In genomic region chr1:1985375-1986050, GRCh38 we compare ENCODE assay signal across 24 cellular contexts. TPM values are rescaled to one million over a fixed set of nuclear protein-coding genes. Genes with fewer than 3 reads are reported as not detected.
DNase-seq lines count a peak whose midpoint lies in the region; ATAC-seq and TF ChIP-seq lines count a peak whose summit lies in the region.
"Had no signal": no experiment of that assay in that cellular context is flagged by ENCODE, and none has a peak within 500 bp of the region (broad histone marks: within the 10 kb centered on the region; RNA-seq: fewer than 3 reads in every experiment).

No MANE protein-coding gene starts in this region.

- H3K36me3 ChIP-seq in Panc1 (ENCODE audit: control insufficient read depth, insufficient read depth, low read length) (no peaks in the 10 kb centered on the region), endodermal cell (ENCODE audit: control insufficient read depth, insufficient read depth, low read length) (no peaks in the 10 kb centered on the region), osteoblast (ENCODE audit: insufficient read depth, low read length) (no peaks in the 10 kb centered on the region)
- H3K36me3 ChIP-seq: SJCRH30 had no signal

- H3K4me2 ChIP-seq in osteoblast (ENCODE audit: insufficient read depth, low read length): no peak overlapping the region

- H2AFZ ChIP-seq in osteoblast (ENCODE audit: low read length): no peak overlapping the region
- H2AFZ ChIP-seq: GM23248 had no signal

- H3K4me1 Mint-ChIP-seq in endodermal cell: no peaks in the 10 kb centered on the region
- H3K4me1 Mint-ChIP-seq: CD8-positive, alpha-beta memory T cell had no signal

- no TSS peak for BruUV-seq in Panc1 (replicated peaks; lab: Mats Ljungman, UMichigan)

- H3K9me3 ChIP-seq in Panc1 (ENCODE audit: control insufficient read depth, insufficient read depth, low read depth, low read length) (no peaks in the 10 kb centered on the region), endodermal cell (ENCODE audit: control insufficient read depth, low read length) (no peaks in the 10 kb centered on the region), osteoblast (ENCODE audit: low read depth, low read length) (no peaks in the 10 kb centered on the region)
- H3K9me3 ChIP-seq: SJCRH30 had no signal

- no peaks in the 10 kb centered on the region for H3K27me3 ChIP-seq in Panc1 (ENCODE audit: control insufficient read depth, insufficient read depth, low read length)
- H3K27me3 ChIP-seq in endodermal cell (ENCODE audit: control insufficient read depth, insufficient read depth, low read length, poor library complexity, severe bottlenecking): no peaks in the 10 kb centered on the region
- H3K27me3 ChIP-seq in osteoblast (ENCODE audit: insufficient read depth, low read length): peaks cover under 1% of the 10 kb centered on the region

- H3K9me3 Mint-ChIP-seq in endodermal cell: peaks cover 1% of the 10 kb centered on the region
- H3K9me3 Mint-ChIP-seq: CD8-positive, alpha-beta memory T cell had no signal

- in situ Hi-C loops in Panc1 (cut with HindIII; ENCODE audit: low pct_unique_long_range_greater_than_20kb, low sequenced_read_pairs): no loop called here

- intact Hi-C loops in Right ventricle myocardium inferior (cut with DNase I) (no loop called here), Right ventricle myocardium superior (cut with DNase I) (no loop called here), Panc1 (cut with micrococcal nuclease; ENCODE audit: unreplicated experiment) (no loop called here)

- no peak for TF ChIP-seq CTCF in Panc1 (IDR thresholded peaks at IDR 0.05)
- no peak for TF ChIP-seq CTCF in endodermal cell (conservative IDR thresholded peaks at IDR 0.05)
- TF ChIP-seq CTCF in osteoblast (IDR thresholded peaks at IDR 0.05; ENCODE audit: extremely low read depth, low read depth, low read length): no peak

- H3K4me3 ChIP-seq in Panc1 (ENCODE audit: low read depth in 2 of 2, low read length in 2 of 2) (no peak overlapping the region), endodermal cell (ENCODE audit: low read length) (no peak overlapping the region), osteoblast (ENCODE audit: insufficient read depth, low read length) (no peak overlapping the region)
- H3K4me3 ChIP-seq: GM23248, SJCRH30 had no signal

- POLR2A ChIA-PET in Panc1 (lab: Charles Lee): no interaction called here

- CTCF ChIA-PET in Panc1 (lab: Charles Lee): no interaction called here

- H3K79me2 ChIP-seq in osteoblast (ENCODE audit: insufficient read depth, low read length): no peaks in the 10 kb centered on the region

- H3K27me3 Mint-ChIP-seq in endodermal cell (ENCODE audit: insufficient read depth): no peaks in the 10 kb centered on the region

- 89 to 93% methylated on average over 26 to 32 of the region's 32 CpGs for WGBS in endodermal cell (ENCODE audit: insufficient coverage in 1 of 2, insufficient read length in 1 of 2), 2 experiments

- peak overlapping the region; percentile 3 for H3K27ac Mint-ChIP-seq in endodermal cell
- H3K27ac Mint-ChIP-seq: CD8-positive, alpha-beta memory T cell had no signal

- no peaks in the 10 kb centered on the region for H3K36me3 Mint-ChIP-seq in endodermal cell (ENCODE audit: low read depth)
- H3K36me3 Mint-ChIP-seq: CD8-positive, alpha-beta memory T cell had no signal

- ATAC-seq in Right ventricle myocardium inferior: no peak
- no peak for ATAC-seq in Right ventricle myocardium superior (ENCODE audit: poor library complexity)
- peak; percentile 49 for ATAC-seq in Panc1
- ATAC-seq: HCT116 had no signal

- H3K27ac ChIP-seq in Panc1 (ENCODE audit: low read length) (no peak overlapping the region), endodermal cell (ENCODE audit: low read depth, low read length) (no peak overlapping the region), osteoblast (ENCODE audit: low read depth, low read length) (no peak overlapping the region)
- H3K27ac ChIP-seq: GM23248, RWPE1, SJCRH30 had no signal

- H3K4me1 ChIP-seq in Panc1 (ENCODE audit: control insufficient read depth, insufficient read depth, low read length) (no peaks in the 10 kb centered on the region; the same call in 1 of the 2 replicates), endodermal cell (ENCODE audit: control insufficient read depth, insufficient read depth, low read length) (no peaks in the 10 kb centered on the region), osteoblast (ENCODE audit: insufficient read depth, low read length) (no peaks in the 10 kb centered on the region)
- H3K4me1 ChIP-seq: SJCRH30 had no signal

- DNase-seq in Right ventricle myocardium inferior (ENCODE audit: missing footprints) (peak; percentile 56), Right ventricle myocardium superior (no peak), Panc1 (ENCODE audit: low read depth, low spot score) (no peak), endodermal cell (peak; percentile 45), osteoblast (ENCODE audit: insufficient read length, low spot score, missing footprints) (peak; percentile 86), NCI-H1417 (lab: John Stamatoyannopoulos, UW) (no peak), GM03348 (ENCODE audit: low spot score) (no peak)
- DNase-seq in stimulated activated CD4-positive, alpha-beta T cell treated with anti-CD3 and anti-CD28 coated beads, Interleukin-12 subunit alpha, Interleukin-12 subunit beta, amount 100 ng/mL, for 4 hours: no peak
- DNase-seq: AML-193; Calu3; CD8-positive, alpha-beta memory T cell; DMS79; GM23248; NCI-H1105; NCI-H2029 treated with DMSO at 0.1 percent for 48 hours; NCI-H226; NCI-H510A treated with DMSO at 0.1 percent for 48 hours; NCI-H774; SJCRH30 had no signal

- H4K20me1 ChIP-seq in osteoblast (ENCODE audit: insufficient read depth, low read length): no peaks in the 10 kb centered on the region

- H3K9ac ChIP-seq in endodermal cell (ENCODE audit: extremely low read depth, low read length, poor library complexity, severe bottlenecking): no peak overlapping the region
- H3K9ac ChIP-seq: GM23248 had no signal

- no peak overlapping the region for H3K4me3 Mint-ChIP-seq in endodermal cell
- H3K4me3 Mint-ChIP-seq: CD8-positive, alpha-beta memory T cell had no signal

RNA-seq across cellular contexts. Expression of gene CFAP74, which starts 18.1 kb away (rescaled TPM):
- total RNA-seq in Right ventricle myocardium inferior: not detected
- not detected for total RNA-seq in Right ventricle myocardium superior
- total RNA-seq in Panc1 (2021; ENCODE audit: unreplicated experiment): not detected
- polyA plus RNA-seq in Panc1 (2012; ENCODE audit: insufficient read length): 0.22 TPM
- under 1 TPM; 0.58 to 0.75 TPM for total RNA-seq in endodermal cell
- 1.4 TPM for polyA plus RNA-seq in endodermal cell (2013, experiment 1 of 2)
- polyA plus RNA-seq in endodermal cell (2013, experiment 2 of 2): 0.79 TPM
- total RNA-seq in osteoblast: not detected in 2 replicates
- total RNA-seq: A172; Calu3; CD8-positive, alpha-beta memory T cell; GM23248; HT1080; SJCRH30 had no signal
- polyA plus RNA-seq: AG04450; CD8-positive, alpha-beta memory T cell; GM23248 had no signal

RNA-seq across cellular contexts. Expression of gene GABRD, which starts 33.6 kb away (rescaled TPM):
- total RNA-seq in Right ventricle myocardium inferior (0.49 TPM), Right ventricle myocardium superior (0.43 TPM), Panc1 (2021; ENCODE audit: unreplicated experiment) (3.0 TPM), endodermal cell (not detected), osteoblast (not detected in 2 replicates)
- polyA plus RNA-seq in Panc1 (2012; ENCODE audit: insufficient read length): 9.7 TPM
- 1.1 TPM for polyA plus RNA-seq in endodermal cell (2013, experiment 1 of 2)
- 1.2 TPM for polyA plus RNA-seq in endodermal cell (2013, experiment 2 of 2)
- total RNA-seq: Calu3; CD8-positive, alpha-beta memory T cell; GM23248; HT1080; SJCRH30 had no signal
- polyA plus RNA-seq: AG04450; CD8-positive, alpha-beta memory T cell; GM23248 had no signal

Comparison
In these comparisons a context has a peak if more than half of its experiments do, and no peak if none do; other contexts are left out.
1. DNase-seq: peak in Right ventricle myocardium inferior (single experiment), endodermal cell (single experiment) and osteoblast (single experiment); none in Right ventricle myocardium superior (single experiment), Panc1 (single experiment), NCI-H1417 (0 of 3), stimulated activated CD4-positive, alpha-beta T cell treated with anti-CD3 and anti-CD28 coated beads, Interleukin-12 subunit alpha, Interleukin-12 subunit beta, amount 100 ng/mL, for 4 hours (single experiment) and GM03348 (single experiment).